1 cellular context compared by ENCODE assay signal in the genomic region with DNA sequence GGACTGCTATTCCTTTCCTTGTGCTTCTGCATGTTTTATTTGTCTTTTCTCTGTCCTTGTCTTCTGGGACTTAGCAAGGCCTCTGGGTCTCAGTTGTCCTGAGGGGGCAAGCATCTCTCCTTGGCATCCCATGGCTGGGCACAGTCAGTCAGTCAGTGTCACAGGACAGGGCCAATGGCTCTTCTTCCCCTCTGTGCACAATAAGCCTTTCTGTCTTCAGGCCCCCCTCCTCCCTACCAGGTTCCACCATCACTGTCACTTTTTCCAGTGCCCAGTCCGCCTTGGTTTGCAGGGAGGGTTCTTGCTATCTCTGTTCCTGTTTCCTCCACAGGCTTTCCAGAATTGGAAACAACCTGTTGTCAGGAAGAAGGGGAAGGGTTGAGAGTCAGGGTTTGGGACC.
TF ChIP-seq lines count a peak whose summit lies in the region.

No MANE protein-coding gene starts in this region.

TF ChIP-seq in HepG2, 621 proteins besides CTCF, POLR2A, EP300 and RAD21:
- TF ChIP-seq ZNF101 (CRISPR knock-in tag; IDR thresholded peaks at IDR 0.05; ENCODE audit: borderline replicate concordance, low read depth) = no peak
- peak; percentile 8; the same call in 1 of the 2 replicates for TF ChIP-seq ZNF460 (CRISPR knock-in tag; IDR thresholded peaks at IDR 0.05; ENCODE audit: borderline replicate concordance)
- TF ChIP-seq ZNF354B (CRISPR knock-in tag; IDR thresholded peaks at IDR 0.05) = 0 out of 2 replicates have a peak, but pooled peaks have one; percentile 53
- TF ChIP-seq, protein P1, sequence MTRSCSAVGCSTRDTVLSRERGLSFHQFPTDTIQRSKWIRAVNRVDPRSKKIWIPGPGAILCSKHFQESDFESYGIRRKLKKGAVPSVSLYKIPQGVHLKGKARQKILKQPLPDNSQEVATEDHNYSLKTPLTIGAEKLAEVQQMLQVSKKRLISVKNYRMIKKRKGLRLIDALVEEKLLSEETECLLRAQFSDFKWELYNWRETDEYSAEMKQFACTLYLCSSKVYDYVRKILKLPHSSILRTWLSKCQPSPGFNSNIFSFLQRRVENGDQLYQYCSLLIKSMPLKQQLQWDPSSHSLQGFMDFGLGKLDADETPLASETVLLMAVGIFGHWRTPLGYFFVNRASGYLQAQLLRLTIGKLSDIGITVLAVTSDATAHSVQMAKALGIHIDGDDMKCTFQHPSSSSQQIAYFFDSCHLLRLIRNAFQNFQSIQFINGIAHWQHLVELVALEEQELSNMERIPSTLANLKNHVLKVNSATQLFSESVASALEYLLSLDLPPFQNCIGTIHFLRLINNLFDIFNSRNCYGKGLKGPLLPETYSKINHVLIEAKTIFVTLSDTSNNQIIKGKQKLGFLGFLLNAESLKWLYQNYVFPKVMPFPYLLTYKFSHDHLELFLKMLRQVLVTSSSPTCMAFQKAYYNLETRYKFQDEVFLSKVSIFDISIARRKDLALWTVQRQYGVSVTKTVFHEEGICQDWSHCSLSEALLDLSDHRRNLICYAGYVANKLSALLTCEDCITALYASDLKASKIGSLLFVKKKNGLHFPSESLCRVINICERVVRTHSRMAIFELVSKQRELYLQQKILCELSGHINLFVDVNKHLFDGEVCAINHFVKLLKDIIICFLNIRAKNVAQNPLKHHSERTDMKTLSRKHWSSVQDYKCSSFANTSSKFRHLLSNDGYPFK (CRISPR knock-in tag; IDR thresholded peaks at IDR 0.05; ENCODE audit: borderline replicate concordance) = no peak
